17 cellular contexts compared by ENCODE assay signal in the genomic region with DNA sequence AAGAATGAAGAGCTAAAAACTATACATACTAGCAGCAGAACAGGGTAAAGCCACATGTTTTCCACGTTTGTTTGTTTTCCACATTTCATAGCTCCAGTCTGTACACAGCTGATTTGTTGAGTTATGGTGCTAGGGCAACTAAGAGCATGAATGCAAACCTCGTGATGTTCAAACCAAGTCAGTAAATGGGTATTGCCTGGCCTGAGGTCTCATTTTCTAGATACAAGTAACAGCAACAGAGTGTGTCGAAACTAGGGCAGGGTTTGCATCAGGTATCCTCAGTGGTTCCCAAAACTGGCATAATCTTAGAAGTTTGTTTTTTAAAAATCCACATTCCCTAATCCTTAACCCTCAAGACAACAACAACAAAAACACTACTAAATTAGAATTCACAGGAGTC.
A peak's percentile ranks its signal among the peaks of the same experiment; 100 is the strongest.
DNase-seq lines count a peak whose midpoint lies in the region; ATAC-seq and TF ChIP-seq lines count a peak whose summit lies in the region.
"Had no signal": no experiment of that assay in that cellular context is flagged by ENCODE, and none has a peak within 500 bp of the region (broad histone marks: within the 10 kb centered on the region; RNA-seq: fewer than 3 reads in every experiment).

No MANE protein-coding gene starts in this region.

- 63 to 65% methylated on average over 3 of the region's 3 CpGs for WGBS in GM23248 (ENCODE audit: low coverage in 1 of 2, low lambda C conversion rate in 2 of 2, missing lambda C conversion rate in 2 of 2), 2 experiments
- 48% methylated on average over 3 of the region's 3 CpGs for WGBS in liver
- WGBS in smooth muscle cell (ENCODE audit: low lambda C conversion rate), result 44% methylated on average over 3 of the region's 3 CpGs

- H3K9me3 ChIP-seq in GM23248 (ENCODE audit: low read depth), result no peaks in the 10 kb centered on the region
- no peaks in the 10 kb centered on the region for H3K9me3 ChIP-seq in liver (ENCODE audit: control insufficient read depth in 4 of 4, low read length in 3 of 4)
- no peaks in the 10 kb centered on the region for H3K9me3 ChIP-seq in smooth muscle cell (replicated peaks; ENCODE audit: low read depth)
- H3K9me3 ChIP-seq: prostate gland had no signal

- H3K79me2 ChIP-seq in GM23248 (ENCODE audit: insufficient read depth) (no peaks in the 10 kb centered on the region), smooth muscle cell (ENCODE audit: low read depth) (no peaks in the 10 kb centered on the region)

- peak overlapping the region; percentile 74; the same call in 1 of the 2 replicates for H3K27ac ChIP-seq in GM23248
- H3K27ac ChIP-seq in liver (ENCODE audit: low read depth in 1 of 2, low read length in 2 of 2), result peak overlapping the region; percentile 64 to 87
- H3K27ac ChIP-seq in smooth muscle cell (ENCODE audit: low read depth), result peak overlapping the region; percentile 97
- H3K27ac ChIP-seq: prostate gland had no signal

- DNase-seq in GM23248 (no peak), amniotic epithelial cell (ENCODE audit: low read depth) (peak; percentile 65), smooth muscle cell (lab: John Stamatoyannopoulos, UW; ENCODE audit: unreplicated experiment) (no peak), DMS153 (lab: John Stamatoyannopoulos, UW) (no peak), Ammon's horn (ENCODE audit: low spot score) (no peak)
- DNase-seq: activated CD8-positive, alpha-beta memory T cell treated with anti-CD3 and anti-CD28 coated beads, Interleukin-2, amount 50 U/mL, for 4 hours; CD8-positive, alpha-beta T cell; central memory CD4-positive, alpha-beta T cell; DMS79 treated with DMSO at 0.1 percent for 48 hours; effector CD8-positive, alpha-beta T cell; NCI-H187; NCI-H226; NCI-H82; SHP77 treated with DMSO at 0.1 percent for 48 hours had no signal

- H3K4me3 ChIP-seq in GM23248 (no peak overlapping the region), liver (ENCODE audit: low read depth in 1 of 3, low read length in 3 of 3) (no peak overlapping the region), smooth muscle cell (no peak overlapping the region)
- H3K4me3 ChIP-seq: prostate gland had no signal

- H2AFZ ChIP-seq in GM23248, result no peak overlapping the region
- no peak overlapping the region for H2AFZ ChIP-seq in smooth muscle cell (ENCODE audit: low read depth)

- H3K9me2 ChIP-seq in GM23248 (ENCODE audit: insufficient read depth), result no peaks in the 10 kb centered on the region

- TF ChIP-seq RAD21 in liver (IDR thresholded peaks at IDR 0.05), result no peak

- TF ChIP-seq CTCF in liver (IDR thresholded peaks at IDR 0.05; ENCODE audit: low read depth, low read length, missing input control) (no peak), smooth muscle cell (IDR thresholded peaks at IDR 0.05; ENCODE audit: borderline replicate concordance, insufficient read depth, poor library complexity, severe bottlenecking) (no peak)

- in situ Hi-C loops in GM23248 (cut with MboI), result no loop called here

- H3K27me3 ChIP-seq in GM23248 (replicated peaks; ENCODE audit: insufficient read depth) (no peaks in the 10 kb centered on the region), liver (ENCODE audit: control insufficient read depth in 4 of 4, insufficient read depth in 4 of 4, low read length in 3 of 4) (no peaks in the 10 kb centered on the region), smooth muscle cell (ENCODE audit: low read depth) (no peaks in the 10 kb centered on the region)

- H3K4me2 ChIP-seq in GM23248 (ENCODE audit: unreplicated experiment) (no peak overlapping the region), smooth muscle cell (no peak overlapping the region)

- peaks cover 68% of the 10 kb centered on the region for H3F3A ChIP-seq in GM23248 (ENCODE audit: insufficient read depth)
- peaks cover 30% of the 10 kb centered on the region for H3F3A ChIP-seq in smooth muscle cell (ENCODE audit: low read depth)

- peaks cover 55% of the 10 kb centered on the region for H3K4me1 ChIP-seq in GM23248 (ENCODE audit: insufficient read depth)
- H3K4me1 ChIP-seq in liver (ENCODE audit: control insufficient read depth in 4 of 4, insufficient read depth in 4 of 4, low read length in 3 of 4), result peaks cover 11 to 58% (median 46%) of the 10 kb centered on the region in 4 donors
- peaks cover 30% of the 10 kb centered on the region for H3K4me1 ChIP-seq in smooth muscle cell (ENCODE audit: low read depth)
- H3K4me1 ChIP-seq: prostate gland had no signal

- H3K9ac ChIP-seq in GM23248 (no peak overlapping the region), liver (ENCODE audit: low read depth in 1 of 2, low read length in 2 of 2) (no peak overlapping the region), smooth muscle cell (ENCODE audit: low read depth) (no peak overlapping the region)

- no peak for ATAC-seq in HG02763 (IDR thresholded peaks at IDR 0.05; ENCODE audit: unreplicated experiment)
- ATAC-seq: CD8-positive, alpha-beta T cell had no signal

- H3K36me3 ChIP-seq in GM23248 (ENCODE audit: low read depth), result no peaks in the 10 kb centered on the region
- no peaks in the 10 kb centered on the region for H3K36me3 ChIP-seq in liver (ENCODE audit: control insufficient read depth in 4 of 4, insufficient read depth in 3 of 4, low read depth in 1 of 4, low read length in 3 of 4)
- H3K36me3 ChIP-seq in smooth muscle cell (ENCODE audit: low read depth), result no peaks in the 10 kb centered on the region
- H3K36me3 ChIP-seq: prostate gland had no signal

- H4K20me1 ChIP-seq in GM23248 (ENCODE audit: insufficient read depth) (no peaks in the 10 kb centered on the region), smooth muscle cell (ENCODE audit: low read depth) (no peaks in the 10 kb centered on the region)

TF ChIP-seq in liver, 16 proteins besides CTCF, POLR2A, EP300 and RAD21:
- no peak for TF ChIP-seq HNF4A (conservative IDR thresholded peaks at IDR 0.05)
- no peak for TF ChIP-seq SP1 (IDR thresholded peaks at IDR 0.05)
- no peak for TF ChIP-seq FOXA1 (IDR thresholded peaks at IDR 0.05)
- no peak for TF ChIP-seq GABPA (IDR thresholded peaks at IDR 0.05 in 1 of 2, conservative IDR thresholded peaks at IDR 0.05 in 1 of 2)
- TF ChIP-seq JUND (IDR thresholded peaks at IDR 0.05), result no peak
- TF ChIP-seq, protein P1, sequence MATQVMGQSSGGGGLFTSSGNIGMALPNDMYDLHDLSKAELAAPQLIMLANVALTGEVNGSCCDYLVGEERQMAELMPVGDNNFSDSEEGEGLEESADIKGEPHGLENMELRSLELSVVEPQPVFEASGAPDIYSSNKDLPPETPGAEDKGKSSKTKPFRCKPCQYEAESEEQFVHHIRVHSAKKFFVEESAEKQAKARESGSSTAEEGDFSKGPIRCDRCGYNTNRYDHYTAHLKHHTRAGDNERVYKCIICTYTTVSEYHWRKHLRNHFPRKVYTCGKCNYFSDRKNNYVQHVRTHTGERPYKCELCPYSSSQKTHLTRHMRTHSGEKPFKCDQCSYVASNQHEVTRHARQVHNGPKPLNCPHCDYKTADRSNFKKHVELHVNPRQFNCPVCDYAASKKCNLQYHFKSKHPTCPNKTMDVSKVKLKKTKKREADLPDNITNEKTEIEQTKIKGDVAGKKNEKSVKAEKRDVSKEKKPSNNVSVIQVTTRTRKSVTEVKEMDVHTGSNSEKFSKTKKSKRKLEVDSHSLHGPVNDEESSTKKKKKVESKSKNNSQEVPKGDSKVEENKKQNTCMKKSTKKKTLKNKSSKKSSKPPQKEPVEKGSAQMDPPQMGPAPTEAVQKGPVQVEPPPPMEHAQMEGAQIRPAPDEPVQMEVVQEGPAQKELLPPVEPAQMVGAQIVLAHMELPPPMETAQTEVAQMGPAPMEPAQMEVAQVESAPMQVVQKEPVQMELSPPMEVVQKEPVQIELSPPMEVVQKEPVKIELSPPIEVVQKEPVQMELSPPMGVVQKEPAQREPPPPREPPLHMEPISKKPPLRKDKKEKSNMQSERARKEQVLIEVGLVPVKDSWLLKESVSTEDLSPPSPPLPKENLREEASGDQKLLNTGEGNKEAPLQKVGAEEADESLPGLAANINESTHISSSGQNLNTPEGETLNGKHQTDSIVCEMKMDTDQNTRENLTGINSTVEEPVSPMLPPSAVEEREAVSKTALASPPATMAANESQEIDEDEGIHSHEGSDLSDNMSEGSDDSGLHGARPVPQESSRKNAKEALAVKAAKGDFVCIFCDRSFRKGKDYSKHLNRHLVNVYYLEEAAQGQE (IDR thresholded peaks at IDR 0.05), result no peak
- TF ChIP-seq HNF4G (IDR thresholded peaks at IDR 0.05), result no peak
- TF ChIP-seq, protein P2, sequence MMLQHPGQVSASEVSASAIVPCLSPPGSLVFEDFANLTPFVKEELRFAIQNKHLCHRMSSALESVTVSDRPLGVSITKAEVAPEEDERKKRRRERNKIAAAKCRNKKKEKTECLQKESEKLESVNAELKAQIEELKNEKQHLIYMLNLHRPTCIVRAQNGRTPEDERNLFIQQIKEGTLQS (IDR thresholded peaks at IDR 0.05), result no peak
- no peak for TF ChIP-seq YY1 (IDR thresholded peaks at IDR 0.05)
- TF ChIP-seq, protein P3, sequence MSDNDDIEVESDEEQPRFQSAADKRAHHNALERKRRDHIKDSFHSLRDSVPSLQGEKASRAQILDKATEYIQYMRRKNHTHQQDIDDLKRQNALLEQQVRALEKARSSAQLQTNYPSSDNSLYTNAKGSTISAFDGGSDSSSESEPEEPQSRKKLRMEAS (IDR thresholded peaks at IDR 0.05), result no peak
- no peak for TF ChIP-seq RXRA (IDR thresholded peaks at IDR 0.05)
- TF ChIP-seq, protein P4, sequence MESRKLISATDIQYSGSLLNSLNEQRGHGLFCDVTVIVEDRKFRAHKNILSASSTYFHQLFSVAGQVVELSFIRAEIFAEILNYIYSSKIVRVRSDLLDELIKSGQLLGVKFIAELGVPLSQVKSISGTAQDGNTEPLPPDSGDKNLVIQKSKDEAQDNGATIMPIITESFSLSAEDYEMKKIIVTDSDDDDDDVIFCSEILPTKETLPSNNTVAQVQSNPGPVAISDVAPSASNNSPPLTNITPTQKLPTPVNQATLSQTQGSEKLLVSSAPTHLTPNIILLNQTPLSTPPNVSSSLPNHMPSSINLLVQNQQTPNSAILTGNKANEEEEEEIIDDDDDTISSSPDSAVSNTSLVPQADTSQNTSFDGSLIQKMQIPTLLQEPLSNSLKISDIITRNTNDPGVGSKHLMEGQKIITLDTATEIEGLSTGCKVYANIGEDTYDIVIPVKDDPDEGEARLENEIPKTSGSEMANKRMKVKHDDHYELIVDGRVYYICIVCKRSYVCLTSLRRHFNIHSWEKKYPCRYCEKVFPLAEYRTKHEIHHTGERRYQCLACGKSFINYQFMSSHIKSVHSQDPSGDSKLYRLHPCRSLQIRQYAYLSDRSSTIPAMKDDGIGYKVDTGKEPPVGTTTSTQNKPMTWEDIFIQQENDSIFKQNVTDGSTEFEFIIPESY (IDR thresholded peaks at IDR 0.05), result no peak
- no peak for TF ChIP-seq NR2F2 (IDR thresholded peaks at IDR 0.05)
- no peak for TF ChIP-seq FOXA2 (IDR thresholded peaks at IDR 0.05)
- TF ChIP-seq TAF1 (conservative IDR thresholded peaks at IDR 0.05), result no peak
- no peak for TF ChIP-seq EGR1 (IDR thresholded peaks at IDR 0.05; ENCODE audit: low read depth in 2 of 2)
TF ChIP-seq in liver: peak in this region for 0.
